13 cellular contexts compared by ENCODE assay signal in genomic region chr11:115580927-115581680, GRCh38.
DNase-seq lines count a peak whose midpoint lies in the region; ATAC-seq, FAIRE-seq and TF ChIP-seq lines count a peak whose summit lies in the region.
"Had no signal": no experiment of that assay in that cellular context is flagged by ENCODE, and none has a peak within 500 bp of the region (broad histone marks: within the 10 kb centered on the region; RNA-seq: fewer than 3 reads in every experiment).

No MANE protein-coding gene starts in this region.

- H2BK5ac ChIP-seq in mesenchymal stem cell (ENCODE audit: low read depth, low read length, poor library complexity, severe bottlenecking) = no peak overlapping the region

- H3K9me3 Mint-ChIP-seq in mesothelial cell of epicardium = no peaks in the 10 kb centered on the region

- H3K27ac ChIP-seq in mesenchymal stem cell (ENCODE audit: low read length, poor library complexity, severe bottlenecking) = no peak overlapping the region
- H3K27ac ChIP-seq: psoas muscle had no signal

- no peak for ATAC-seq in HG03139 (IDR thresholded peaks at IDR 0.05; ENCODE audit: unreplicated experiment)

- no peak overlapping the region for H2BK120ac ChIP-seq in mesenchymal stem cell (ENCODE audit: low read depth, low read length)

- H3K4ac ChIP-seq in mesenchymal stem cell (ENCODE audit: low read depth in 1 of 2, low read length in 2 of 2) = no peak overlapping the region

- peaks cover 3% of the 10 kb centered on the region for H3K4me1 ChIP-seq in mesenchymal stem cell (ENCODE audit: control insufficient read depth, insufficient read depth, low read depth, low read length)
- H3K4me1 ChIP-seq: psoas muscle had no signal

- FAIRE-seq in frontal cortex (lab: Jason Lieb, UNC) = no peak

- no peak overlapping the region for H3K14ac ChIP-seq in mesenchymal stem cell (ENCODE audit: low read length in 2 of 2)

- H3K18ac ChIP-seq in mesenchymal stem cell (ENCODE audit: low read depth in 1 of 2, low read length in 2 of 2) = no peak overlapping the region

- no peak overlapping the region for H3K4me3 Mint-ChIP-seq in mesothelial cell of epicardium
- H3K4me3 Mint-ChIP-seq: T-helper 1 cell treated with Interleukin-12 subunit alpha and Interleukin-12 subunit beta and Interleukin-4 antibody, amounts not matched to agents 30 μg/mL and 1 μg/mL, for 36 hours had no signal

- peaks cover 43% of the 10 kb centered on the region for H3K4me1 Mint-ChIP-seq in mesothelial cell of epicardium

- no peak overlapping the region for H3K9ac ChIP-seq in mesenchymal stem cell (ENCODE audit: low read length)

- no peak for TF ChIP-seq CTCF in mesothelial cell of epicardium (IDR thresholded peaks at IDR 0.05; ENCODE audit: unreplicated experiment)

- peak; percentile 46 for DNase-seq in DMS153 treated with DMSO at 0.1 percent for 48 hours (lab: John Stamatoyannopoulos, UW; ENCODE audit: unreplicated experiment)
- DNase-seq in NCI-H1436 (lab: John Stamatoyannopoulos, UW) = peak; percentile 44
- peak; percentile 65 for DNase-seq in T1000 (lab: John Stamatoyannopoulos, UW)
- DNase-seq in mesothelial cell of epicardium (ENCODE audit: low spot score in 2 of 2, unreplicated experiment in 2 of 2) = no peak
- DNase-seq in frontal cortex (ENCODE audit: low spot score in 2 of 2) = no peak
- no peak for DNase-seq in mesenchymal stem cell
- no peak for DNase-seq in stimulated activated CD4-positive, alpha-beta T cell treated with anti-CD3 and anti-CD28 coated beads, Interleukin-4, amount 100 ng/mL, for 24 hours
- DNase-seq: activated CD8-positive, alpha-beta memory T cell treated with anti-CD3 and anti-CD28 coated beads, Interleukin-2, amount 50 U/mL, for 4 hours; C1 segment of cervical spinal cord; NCI-H510A treated with DMSO at 0.1 percent for 48 hours had no signal

- peak overlapping the region; percentile 61 for H3K27ac Mint-ChIP-seq in mesothelial cell of epicardium
- H3K27ac Mint-ChIP-seq: T-helper 1 cell treated with Interleukin-12 subunit alpha and Interleukin-12 subunit beta and Interleukin-4 antibody, amounts not matched to agents 30 μg/mL and 1 μg/mL, for 36 hours had no signal

- H2BK15ac ChIP-seq in mesenchymal stem cell (ENCODE audit: low read depth, poor library complexity, severe bottlenecking) = no peak overlapping the region

- 19% methylated on average over 5 of the region's 7 CpGs for WGBS in mesenchymal stem cell

- H3K79me1 ChIP-seq in mesenchymal stem cell (replicated peaks; ENCODE audit: low read length, poor library complexity, severe bottlenecking) = no peaks in the 10 kb centered on the region

- no peaks in the 10 kb centered on the region for H3K36me3 Mint-ChIP-seq in mesothelial cell of epicardium

- no peaks in the 10 kb centered on the region for H3K27me3 ChIP-seq in mesenchymal stem cell (ENCODE audit: control insufficient read depth in 1 of 2, insufficient read depth in 1 of 2, low read length in 2 of 2)

- H3K36me3 ChIP-seq in mesenchymal stem cell (ENCODE audit: control insufficient read depth in 1 of 2, insufficient read depth in 2 of 2, low read depth in 1 of 2, low read length in 2 of 2) = no peaks in the 10 kb centered on the region

- H3K4me2 ChIP-seq in mesenchymal stem cell (ENCODE audit: low read length, poor library complexity, severe bottlenecking) = no peak overlapping the region

- no peaks in the 10 kb centered on the region for H3K9me3 ChIP-seq in mesenchymal stem cell (ENCODE audit: control insufficient read depth, low read length)
- H3K9me3 ChIP-seq: psoas muscle had no signal

- no peak overlapping the region for H2AK5ac ChIP-seq in mesenchymal stem cell (ENCODE audit: low read length, severe bottlenecking)

- no peak overlapping the region for H2AFZ ChIP-seq in mesenchymal stem cell (ENCODE audit: low read depth, low read length)

- no peak overlapping the region for H3K23ac ChIP-seq in mesenchymal stem cell (ENCODE audit: low read length in 2 of 2)

- H3K4me3 ChIP-seq in mesenchymal stem cell (ENCODE audit: insufficient read depth in 1 of 2, low read depth in 1 of 2, low read length in 2 of 2) = no peak overlapping the region
- H3K4me3 ChIP-seq: psoas muscle had no signal

- H4K8ac ChIP-seq in mesenchymal stem cell (ENCODE audit: low read length) = no peak overlapping the region

- no peak overlapping the region for H2BK12ac ChIP-seq in mesenchymal stem cell (ENCODE audit: low read length in 2 of 2)

- no peaks in the 10 kb centered on the region for H3K27me3 Mint-ChIP-seq in mesothelial cell of epicardium (ENCODE audit: low read depth)

- no peak overlapping the region for H4K91ac ChIP-seq in mesenchymal stem cell (ENCODE audit: low read length)

Comparison
In these comparisons a context has a peak if more than half of its experiments do, and no peak if none do; other contexts are left out.
1. DNase-seq: peak in DMS153 treated with DMSO at 0.1 percent for 48 hours (single experiment), NCI-H1436 (single experiment) and T1000 (single experiment); none in mesothelial cell of epicardium (0 of 2), frontal cortex (0 of 2), mesenchymal stem cell (single experiment) and stimulated activated CD4-positive, alpha-beta T cell treated with anti-CD3 and anti-CD28 coated beads, Interleukin-4, amount 100 ng/mL, for 24 hours (single experiment).